In the genomic region with DNA sequence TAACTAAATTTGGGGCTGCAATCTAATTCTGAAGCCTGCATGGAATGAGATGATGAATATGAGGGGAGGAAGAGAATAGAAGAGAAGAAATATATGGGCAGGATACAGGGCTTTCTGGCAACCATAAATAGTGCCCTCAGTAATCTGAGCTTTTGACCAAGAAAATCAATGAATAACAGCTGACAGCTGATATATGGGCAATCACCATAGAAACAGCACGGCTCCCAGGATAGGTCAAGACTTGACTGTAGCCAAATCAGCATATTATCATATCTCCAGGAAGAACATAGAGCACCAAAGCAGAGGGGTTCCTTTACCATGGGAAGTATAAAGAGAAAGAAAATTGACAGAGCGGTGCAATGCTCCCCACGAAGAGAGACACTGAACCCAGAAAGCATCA, we compare ENCODE assay signal across 18 cellular contexts.
DNase-seq lines count a peak whose midpoint lies in the region; ATAC-seq, FAIRE-seq and TF ChIP-seq lines count a peak whose summit lies in the region.
"Had no signal": no experiment of that assay in that cellular context is flagged by ENCODE, and none has a peak within 500 bp of the region (broad histone marks: within the 10 kb centered on the region; RNA-seq: fewer than 3 reads in every experiment).

No MANE protein-coding gene starts in this region.

- H3K36me3 ChIP-seq in keratinocyte (ENCODE audit: control insufficient read depth in 2 of 2, extremely low read depth in 1 of 2, insufficient read depth in 2 of 2, low read length in 2 of 2) = no peaks in the 10 kb centered on the region
- H3K36me3 ChIP-seq: BE2C had no signal

- DNase-seq in NCI-H1105 treated with DMSO at 0.1 percent for 48 hours (lab: John Stamatoyannopoulos, UW) (peak; percentile 15), NCI-H1105 (lab: John Stamatoyannopoulos, UW) (no peak), NCI-H774 (lab: John Stamatoyannopoulos, UW) (peak; percentile 33), keratinocyte (ENCODE audit: low read depth, low spot score) (no peak), renal cortical epithelial cell (ENCODE audit: low read depth) (peak; percentile 40), D721Med (ENCODE audit: insufficient read length, low spot score) (no peak)
- no peak for DNase-seq in activated CD4-positive, alpha-beta T cell treated with anti-CD3 and anti-CD28 coated beads, Interleukin-2, amount 10 ng/mL, durations not matched to agents 7 days and 5 days
- DNase-seq in activated naive CD8-positive, alpha-beta T cell treated with anti-CD3 and anti-CD28 coated beads, Interleukin-2, amount 50 U/mL, for 24 hours = no peak
- DNase-seq: BE2C; CD4-positive, alpha-beta T cell; DMS79 treated with DMSO at 0.1 percent for 48 hours; H7; NCI-H146; NCI-H2081; NCI-H510A treated with DMSO at 0.1 percent for 48 hours had no signal

- peaks cover 2% of the 10 kb centered on the region for H3K79me2 ChIP-seq in keratinocyte (ENCODE audit: control insufficient read depth, insufficient read depth, low read length)

- H3K27ac ChIP-seq in keratinocyte (ENCODE audit: control insufficient read depth, insufficient read depth, low read length) = peak overlapping the region; percentile 42
- H3K27ac ChIP-seq: 22Rv1, PC-9 had no signal

- FAIRE-seq in keratinocyte (lab: Jason Lieb, UNC) = peak; percentile 20
- FAIRE-seq in D721Med (lab: Jason Lieb, UNC) = no peak

- ATAC-seq in activated naive CD8-positive, alpha-beta T cell treated with anti-CD3 and anti-CD28 coated beads, Interleukin-2, amount 50 U/mL, for 24 hours = no peak

- no peak for TF ChIP-seq CTCF in keratinocyte (optimal IDR thresholded peaks at IDR 0.05 in 1 of 3, IDR thresholded peaks at IDR 0.05 in 1 of 3, conservative IDR thresholded peaks at IDR 0.05 in 1 of 3; ENCODE audit: extremely low read depth in 1 of 3, insufficient read depth in 2 of 3, low read length in 3 of 3)
- no peak for TF ChIP-seq CTCF in D721Med (IDR thresholded peaks at IDR 0.05; ENCODE audit: insufficient read depth, missing control alignments)

- no peak overlapping the region for H3K4me2 ChIP-seq in keratinocyte (ENCODE audit: control insufficient read depth, extremely low read depth, insufficient read depth, low read depth, low read length)
- H3K4me2 ChIP-seq: PC-9 had no signal

- peaks cover 22% of the 10 kb centered on the region for H3K4me1 ChIP-seq in keratinocyte (ENCODE audit: control insufficient read depth, extremely low read depth, insufficient read depth, low read length)
- H3K4me1 ChIP-seq: BE2C had no signal

- H3K36me3 Mint-ChIP-seq in activated CD4-positive, alpha-beta T cell treated with anti-CD3 and anti-CD28 coated beads, Interleukin-2, amount 10 ng/mL, durations not matched to agents 7 days and 5 days (ENCODE audit: low read depth) = no peaks in the 10 kb centered on the region
- H3K36me3 Mint-ChIP-seq in activated naive CD8-positive, alpha-beta T cell treated with anti-CD3 and anti-CD28 coated beads, Interleukin-2, amount 50 U/mL, for 24 hours (ENCODE audit: low read depth) = no peaks in the 10 kb centered on the region

- dilution Hi-C loops in keratinocyte (cut with MboI; ENCODE audit: extremely low pct_ligation_motif_present, low sequenced_read_pairs) = no loop called here

- H3K9me3 Mint-ChIP-seq in activated CD4-positive, alpha-beta T cell treated with anti-CD3 and anti-CD28 coated beads, Interleukin-2, amount 10 ng/mL, durations not matched to agents 7 days and 5 days = no peaks in the 10 kb centered on the region
- H3K9me3 Mint-ChIP-seq in activated naive CD8-positive, alpha-beta T cell treated with anti-CD3 and anti-CD28 coated beads, Interleukin-2, amount 50 U/mL, for 24 hours = peaks cover 4% of the 10 kb centered on the region

- H3K4me3 Mint-ChIP-seq in activated CD4-positive, alpha-beta T cell treated with anti-CD3 and anti-CD28 coated beads, Interleukin-2, amount 10 ng/mL, durations not matched to agents 7 days and 5 days = no peak overlapping the region
- H3K4me3 Mint-ChIP-seq in activated naive CD8-positive, alpha-beta T cell treated with anti-CD3 and anti-CD28 coated beads, Interleukin-2, amount 50 U/mL, for 24 hours = no peak overlapping the region
- H3K4me3 Mint-ChIP-seq: CD4-positive, alpha-beta T cell; IgD-negative memory B cell had no signal

- POLR2A ChIA-PET in activated CD4-positive, alpha-beta T cell treated with anti-CD3 and anti-CD28 coated beads, Interleukin-2, amount 10 ng/mL, durations not matched to agents 7 days and 5 days (lab: Charles Lee) = no interaction called here

- H3K9me1 ChIP-seq in keratinocyte (ENCODE audit: control insufficient read depth, extremely low read depth, insufficient read depth, low read length) = no peaks in the 10 kb centered on the region

- no peaks in the 10 kb centered on the region for H3K27me3 ChIP-seq in keratinocyte (ENCODE audit: control insufficient read depth, extremely low read depth, insufficient read depth, low read length)
- H3K27me3 ChIP-seq: BE2C had no signal

- H3K9ac ChIP-seq in keratinocyte (ENCODE audit: control insufficient read depth, extremely low read depth, insufficient read depth, low read length) = no peak overlapping the region

- H3K9me3 ChIP-seq in keratinocyte (ENCODE audit: control insufficient read depth, low read depth, low read length) = no peaks in the 10 kb centered on the region
- H3K9me3 ChIP-seq: BE2C had no signal

- no peaks in the 10 kb centered on the region for H3K4me1 Mint-ChIP-seq in activated CD4-positive, alpha-beta T cell treated with anti-CD3 and anti-CD28 coated beads, Interleukin-2, amount 10 ng/mL, durations not matched to agents 7 days and 5 days
- no peaks in the 10 kb centered on the region for H3K4me1 Mint-ChIP-seq in activated naive CD8-positive, alpha-beta T cell treated with anti-CD3 and anti-CD28 coated beads, Interleukin-2, amount 50 U/mL, for 24 hours

- H2AFZ ChIP-seq in keratinocyte (ENCODE audit: control insufficient read depth, low read length) = no peak overlapping the region
- H2AFZ ChIP-seq: PC-9 had no signal

- H3K4me3 ChIP-seq in keratinocyte (ENCODE audit: control insufficient read depth in 2 of 3, extremely low read depth in 1 of 3, insufficient read depth in 2 of 3, low read depth in 1 of 3, low read length in 3 of 3) = no peak overlapping the region
- H3K4me3 ChIP-seq: PC-9 had no signal

- H4K20me1 ChIP-seq in keratinocyte (ENCODE audit: control insufficient read depth, extremely low read depth, insufficient read depth, low read length) = no peaks in the 10 kb centered on the region

- H3K27me3 Mint-ChIP-seq in activated CD4-positive, alpha-beta T cell treated with anti-CD3 and anti-CD28 coated beads, Interleukin-2, amount 10 ng/mL, durations not matched to agents 7 days and 5 days = no peaks in the 10 kb centered on the region
- no peaks in the 10 kb centered on the region for H3K27me3 Mint-ChIP-seq in activated naive CD8-positive, alpha-beta T cell treated with anti-CD3 and anti-CD28 coated beads, Interleukin-2, amount 50 U/mL, for 24 hours
- H3K27me3 Mint-ChIP-seq: CD4-positive, alpha-beta T cell; IgD-negative memory B cell had no signal

- CTCF ChIA-PET in activated CD4-positive, alpha-beta T cell treated with anti-CD3 and anti-CD28 coated beads, Interleukin-2, amount 10 ng/mL, durations not matched to agents 7 days and 5 days (lab: Charles Lee) = no interaction called here

- no peak overlapping the region for H3K27ac Mint-ChIP-seq in activated CD4-positive, alpha-beta T cell treated with anti-CD3 and anti-CD28 coated beads, Interleukin-2, amount 10 ng/mL, durations not matched to agents 7 days and 5 days
- no peak overlapping the region for H3K27ac Mint-ChIP-seq in activated naive CD8-positive, alpha-beta T cell treated with anti-CD3 and anti-CD28 coated beads, Interleukin-2, amount 50 U/mL, for 24 hours
- H3K27ac Mint-ChIP-seq: CD4-positive, alpha-beta T cell; IgD-negative memory B cell had no signal

Comparison
In these comparisons a context has a peak if more than half of its experiments do, and no peak if none do; other contexts are left out.
1. DNase-seq: peak in NCI-H1105 treated with DMSO at 0.1 percent for 48 hours (single experiment), NCI-H774 (single experiment) and renal cortical epithelial cell (single experiment); none in NCI-H1105 (single experiment), keratinocyte (single experiment), activated CD4-positive, alpha-beta T cell treated with anti-CD3 and anti-CD28 coated beads, Interleukin-2, amount 10 ng/mL, durations not matched to agents 7 days and 5 days (single experiment), activated naive CD8-positive, alpha-beta T cell treated with anti-CD3 and anti-CD28 coated beads, Interleukin-2, amount 50 U/mL, for 24 hours (single experiment) and D721Med (single experiment).